25 cellular contexts compared by ENCODE assay signal in the genomic region with DNA sequence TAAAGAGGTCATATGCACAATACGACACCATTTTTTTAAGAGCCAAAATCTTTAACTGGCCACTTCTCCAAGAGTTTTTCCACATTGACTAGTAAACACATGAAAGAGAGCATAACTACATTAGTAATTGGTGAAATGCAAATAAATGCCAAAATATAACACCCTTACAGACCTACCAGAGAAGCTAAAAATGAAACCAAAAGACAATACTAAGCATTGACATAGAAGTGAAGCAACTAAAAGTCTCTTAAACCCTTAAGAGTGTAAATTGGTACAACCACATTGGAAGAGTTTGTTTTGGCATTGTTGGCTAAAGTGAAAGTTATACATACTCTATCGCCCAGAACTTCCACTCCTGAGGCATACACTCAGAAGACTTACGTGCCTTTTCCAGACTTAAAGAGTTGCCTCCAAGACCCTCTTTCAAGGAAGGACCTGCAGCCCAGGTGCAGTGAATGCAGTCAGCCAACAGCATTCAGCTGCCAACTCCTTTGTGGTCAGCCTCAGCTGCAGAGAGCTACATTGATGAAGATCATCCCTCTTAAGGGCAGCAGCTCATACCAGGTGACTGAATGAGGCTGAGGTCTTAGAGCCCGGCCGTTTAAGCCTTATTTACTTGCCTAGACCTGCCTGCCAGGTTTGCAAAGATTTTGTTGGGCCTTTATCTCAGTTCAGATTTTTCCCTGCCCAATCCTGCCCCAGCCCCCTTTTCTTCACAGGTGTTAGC.
DNase-seq lines count a peak whose midpoint lies in the region; TF ChIP-seq lines count a peak whose summit lies in the region.
"Had no signal": no experiment of that assay in that cellular context is flagged by ENCODE, and none has a peak within 500 bp of the region (broad histone marks: within the 10 kb centered on the region; RNA-seq: fewer than 3 reads in every experiment).

No MANE protein-coding gene starts in this region.

- no peak overlapping the region for H3K23ac ChIP-seq in neuronal stem cell (ENCODE audit: low read depth, low read length, poor library complexity)

- no peaks in the 10 kb centered on the region for H4K20me1 ChIP-seq in SU-DHL-6 (ENCODE audit: low read depth, low read length)

- no peak overlapping the region for H2AFZ ChIP-seq in SU-DHL-6 (ENCODE audit: low read depth, low read length, severe bottlenecking)
- H2AFZ ChIP-seq in neuronal stem cell (ENCODE audit: low read length): no peak overlapping the region

- no peak overlapping the region for H3K18ac ChIP-seq in neuronal stem cell (ENCODE audit: low read length)

- H2BK5ac ChIP-seq in neuronal stem cell (ENCODE audit: low read length): no peak overlapping the region

- H3K4me1 ChIP-seq in neuronal stem cell (ENCODE audit: control insufficient read depth in 2 of 2, insufficient read depth in 1 of 2, low read depth in 1 of 2, low read length in 2 of 2): peaks cover 0 to 2% of the 10 kb centered on the region in 2 donors
- H3K4me1 ChIP-seq: esophagus squamous epithelium, gastroesophageal sphincter, thyroid gland had no signal

- H3K27ac ChIP-seq in SU-DHL-6 (ENCODE audit: low read depth, low read length) (no peak overlapping the region), neuronal stem cell (replicated peaks; ENCODE audit: low read length) (no peak overlapping the region)
- H3K27ac ChIP-seq: esophagus squamous epithelium, gastroesophageal sphincter, thyroid gland had no signal

- H2BK12ac ChIP-seq in neuronal stem cell (ENCODE audit: low read length): no peak overlapping the region

- H3K36me3 ChIP-seq in SU-DHL-6 (ENCODE audit: low read length) (no peaks in the 10 kb centered on the region), neuronal stem cell (replicated peaks in 1 of 2; ENCODE audit: control insufficient read depth in 2 of 2, insufficient read depth in 2 of 2, low read length in 2 of 2) (no peaks in the 10 kb centered on the region)
- H3K36me3 ChIP-seq: esophagus squamous epithelium, gastroesophageal sphincter, thyroid gland had no signal

- H3K4ac ChIP-seq in neuronal stem cell (ENCODE audit: low read length): no peak overlapping the region

- H3K27ac Mint-ChIP-seq in activated T-cell treated with anti-CD3 and anti-CD28 coated beads, Interleukin-2, amount 50 U/mL, for 24 hours: no peak overlapping the region
- H3K27ac Mint-ChIP-seq: activated naive CD8-positive, alpha-beta T cell treated with anti-CD3 and anti-CD28 coated beads for 36 hours; activated T-helper 2 cell treated with anti-CD3 and anti-CD28 coated beads, Interferon-gamma antibody, Interleukin-2, Interleukin-4, amounts not matched to agents 10 μg/mL and 5 μg/mL and 100 μg/mL, durations not matched to agents 14 hours and 24 hours and 36 hours; HFFc6; stimulated activated naive CD8-positive, alpha-beta T cell treated with anti-CD3 and anti-CD28 coated beads, Interleukin-15, Interleukin-2, amounts not matched to agents 100 ng/mL and 50 ng/mL, for 24 hours; T-helper 2 cell treated with Interferon-gamma antibody and Interleukin-4, amounts not matched to agents 5 μg/mL and 100 μg/mL, for 36 hours; WTC11 had no signal

- H3K4me2 ChIP-seq in SU-DHL-6 (ENCODE audit: low read depth, low read length, poor library complexity, severe bottlenecking) (peak overlapping the region; percentile 11), neuronal stem cell (ENCODE audit: insufficient read depth, low read length, poor library complexity, severe bottlenecking) (no peak overlapping the region)

- no peaks in the 10 kb centered on the region for H3K79me2 ChIP-seq in SU-DHL-6 (ENCODE audit: insufficient read depth, low read length)

- DNase-seq in NCI-H1105 treated with DMSO at 0.1 percent for 48 hours (lab: John Stamatoyannopoulos, UW) (peak; percentile 30), NCI-H1105 (lab: John Stamatoyannopoulos, UW) (no peak), NCI-H2029 treated with DMSO at 0.1 percent for 48 hours (lab: John Stamatoyannopoulos, UW) (peak; percentile 13), neuronal stem cell (ENCODE audit: low spot score) (no peak), hepatic stellate cell (ENCODE audit: low spot score) (no peak)
- DNase-seq in activated T-cell treated with anti-CD3 and anti-CD28 coated beads, Interleukin-2, amount 50 U/mL, for 24 hours: no peak
- no peak for DNase-seq in stimulated activated CD4-positive, alpha-beta T cell treated with anti-CD3 and anti-CD28 coated beads, Interleukin-12 subunit alpha, Interleukin-12 subunit beta, amount 100 ng/mL, for 4 hours
- DNase-seq: 8988T; activated CD8-positive, alpha-beta memory T cell treated with anti-CD3 and anti-CD28 coated beads, Interleukin-2, amount 50 U/mL, for 4 hours; activated naive CD8-positive, alpha-beta T cell treated with anti-CD3 and anti-CD28 coated beads for 36 hours; DND-41; effector CD4-positive, alpha-beta T cell; esophagus squamous epithelium; HFFc6; mesendoderm; NCI-H226; occipital lobe; stimulated activated CD4-positive, alpha-beta T cell treated with anti-CD3 and anti-CD28 coated beads, Interleukin-4, amount 100 ng/mL, for 24 hours; thyroid gland had no signal

- H4K8ac ChIP-seq in neuronal stem cell (ENCODE audit: low read depth, low read length): no peak overlapping the region

- H3K9me3 ChIP-seq in SU-DHL-6 (ENCODE audit: insufficient read depth, low read length) (no peaks in the 10 kb centered on the region), neuronal stem cell (replicated peaks in 1 of 2; ENCODE audit: control insufficient read depth in 2 of 2, insufficient read depth in 1 of 2, low read depth in 1 of 2, low read length in 2 of 2) (no peaks in the 10 kb centered on the region)
- H3K9me3 ChIP-seq: esophagus squamous epithelium, gastroesophageal sphincter, thyroid gland had no signal

- no peak overlapping the region for H2BK120ac ChIP-seq in neuronal stem cell (ENCODE audit: low read depth, low read length)

- peak overlapping the region; percentile 45 for H2BK15ac ChIP-seq in neuronal stem cell (ENCODE audit: low read length)

- H2AK5ac ChIP-seq in neuronal stem cell (ENCODE audit: low read depth, low read length): no peak overlapping the region

- H3K27me3 ChIP-seq in SU-DHL-6 (ENCODE audit: low read length) (no peaks in the 10 kb centered on the region), neuronal stem cell (ENCODE audit: control insufficient read depth in 3 of 3, insufficient read depth in 3 of 3, low read depth in 1 of 3, low read length in 3 of 3) (no peaks in the 10 kb centered on the region)
- H3K27me3 ChIP-seq: gastroesophageal sphincter, thyroid gland had no signal

- H3K9me2 ChIP-seq in SU-DHL-6 (replicated peaks; ENCODE audit: insufficient read depth, low read length): no peaks in the 10 kb centered on the region

- no peaks in the 10 kb centered on the region for H3F3A ChIP-seq in SU-DHL-6 (ENCODE audit: insufficient read depth)

- H3K27me3 Mint-ChIP-seq in activated T-cell treated with anti-CD3 and anti-CD28 coated beads, Interleukin-2, amount 50 U/mL, for 24 hours: no peaks in the 10 kb centered on the region
- H3K27me3 Mint-ChIP-seq: activated naive CD8-positive, alpha-beta T cell treated with anti-CD3 and anti-CD28 coated beads for 36 hours; stimulated activated naive CD8-positive, alpha-beta T cell treated with anti-CD3 and anti-CD28 coated beads, Interleukin-15, Interleukin-2, amounts not matched to agents 100 ng/mL and 50 ng/mL, for 24 hours had no signal

- H3K9ac ChIP-seq in SU-DHL-6 (ENCODE audit: low read length): no peak overlapping the region
- H3K9ac ChIP-seq in neuronal stem cell (ENCODE audit: low read depth, low read length, poor library complexity): no peak overlapping the region

- H3K79me1 ChIP-seq in neuronal stem cell (ENCODE audit: low read depth, low read length): no peaks in the 10 kb centered on the region

- peaks cover 6% of the 10 kb centered on the region for H3K9me3 Mint-ChIP-seq in activated T-cell treated with anti-CD3 and anti-CD28 coated beads, Interleukin-2, amount 50 U/mL, for 24 hours
- H3K9me3 Mint-ChIP-seq: HFFc6, WTC11 had no signal

- no CpG with 5 or more reads among the region's 5 CpGs for WGBS in neuronal stem cell (ENCODE audit: extremely low coverage in 2 of 2, insufficient read length in 2 of 2, insufficient replicate concordance in 1 of 2), 2 donors

- no peak overlapping the region for H3K14ac ChIP-seq in neuronal stem cell (ENCODE audit: low read length)

- no peak overlapping the region for H3K4me3 Mint-ChIP-seq in activated T-cell treated with anti-CD3 and anti-CD28 coated beads, Interleukin-2, amount 50 U/mL, for 24 hours
- H3K4me3 Mint-ChIP-seq: activated naive CD8-positive, alpha-beta T cell treated with anti-CD3 and anti-CD28 coated beads for 36 hours; HFFc6; stimulated activated naive CD8-positive, alpha-beta T cell treated with anti-CD3 and anti-CD28 coated beads, Interleukin-15, Interleukin-2, amounts not matched to agents 100 ng/mL and 50 ng/mL, for 24 hours; T-helper 2 cell treated with Interferon-gamma antibody and Interleukin-4, amounts not matched to agents 5 μg/mL and 100 μg/mL, for 36 hours; WTC11 had no signal

- H3K36me3 Mint-ChIP-seq in activated T-cell treated with anti-CD3 and anti-CD28 coated beads, Interleukin-2, amount 50 U/mL, for 24 hours (ENCODE audit: low read depth): no peaks in the 10 kb centered on the region
- H3K36me3 Mint-ChIP-seq: activated naive CD8-positive, alpha-beta T cell treated with anti-CD3 and anti-CD28 coated beads for 36 hours; WTC11 had no signal

- H3K4me3 ChIP-seq in SU-DHL-6 (ENCODE audit: insufficient read depth, low read length, poor library complexity, severe bottlenecking) (no peak overlapping the region), neuronal stem cell (ENCODE audit: low read length in 2 of 2) (no peak overlapping the region)
- H3K4me3 ChIP-seq: esophagus squamous epithelium, gastroesophageal sphincter, thyroid gland had no signal

- no peak overlapping the region for H4K91ac ChIP-seq in neuronal stem cell (ENCODE audit: low read depth, low read length, poor library complexity)

- no peak for TF ChIP-seq CTCF in SU-DHL-6 (IDR thresholded peaks at IDR 0.05; ENCODE audit: insufficient read depth, low read length, poor library complexity, severe bottlenecking)

- H3K4me1 Mint-ChIP-seq in activated T-cell treated with anti-CD3 and anti-CD28 coated beads, Interleukin-2, amount 50 U/mL, for 24 hours (ENCODE audit: low read depth): no peaks in the 10 kb centered on the region
- H3K4me1 Mint-ChIP-seq: activated naive CD8-positive, alpha-beta T cell treated with anti-CD3 and anti-CD28 coated beads for 36 hours had no signal

Comparison
In these comparisons a context has a peak if more than half of its experiments do, and no peak if none do; other contexts are left out.
1. DNase-seq: peak in NCI-H1105 treated with DMSO at 0.1 percent for 48 hours (single experiment) and NCI-H2029 treated with DMSO at 0.1 percent for 48 hours (single experiment); none in NCI-H1105 (single experiment), neuronal stem cell (single experiment), activated T-cell treated with anti-CD3 and anti-CD28 coated beads, Interleukin-2, amount 50 U/mL, for 24 hours (single experiment), hepatic stellate cell (single experiment) and stimulated activated CD4-positive, alpha-beta T cell treated with anti-CD3 and anti-CD28 coated beads, Interleukin-12 subunit alpha, Interleukin-12 subunit beta, amount 100 ng/mL, for 4 hours (single experiment).